Comparison of ENCODE assay signal across 8 cellular contexts in the genomic region with DNA sequence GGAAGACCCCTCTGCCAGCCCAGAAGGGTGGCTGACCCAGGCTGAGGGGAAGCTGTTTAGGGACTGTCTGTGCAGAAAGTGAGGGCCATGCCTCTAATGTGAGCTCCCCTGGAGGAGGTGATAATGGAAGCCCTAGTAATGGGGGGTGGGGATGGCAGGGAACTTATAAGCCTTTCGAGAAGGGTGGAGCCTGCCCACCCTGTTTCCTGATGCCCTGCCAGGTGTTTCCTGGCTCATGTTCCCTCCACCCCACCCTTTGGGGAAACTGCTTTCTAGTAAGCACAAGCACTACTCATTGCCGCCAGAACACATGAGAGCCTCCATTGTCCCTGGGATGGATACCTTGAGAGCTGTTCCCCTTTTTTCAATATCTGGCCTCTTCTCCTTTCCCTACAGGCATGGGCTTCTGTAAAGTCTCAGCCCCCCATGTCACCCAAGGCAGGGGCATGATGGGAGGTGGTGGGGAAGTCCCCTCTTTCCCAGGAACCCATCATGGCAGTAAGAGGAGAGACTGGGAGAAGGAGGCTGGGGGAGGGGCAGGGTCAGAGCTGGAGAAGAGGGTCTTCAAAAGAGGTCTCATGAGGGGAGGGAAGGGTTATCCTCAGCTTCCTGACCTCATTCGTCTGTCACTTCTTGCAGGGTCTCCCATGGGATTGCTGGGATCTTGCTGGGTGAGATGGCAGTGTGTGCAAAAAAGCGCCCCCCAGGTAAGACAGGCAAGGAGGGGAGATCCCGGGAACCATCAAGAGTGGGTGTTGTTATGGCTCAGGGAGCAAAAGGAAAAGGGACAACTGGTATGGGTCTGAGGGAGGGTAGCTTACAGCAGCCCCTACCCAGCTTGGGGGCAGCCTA. TPM values are rescaled to one million over a fixed set of nuclear protein-coding genes. Genes with fewer than 3 reads are reported as not detected.
DNase-seq lines count a peak whose midpoint lies in the region; ATAC-seq and TF ChIP-seq lines count a peak whose summit lies in the region.

No MANE protein-coding gene starts in this region.

- H3K4me1 Mint-ChIP-seq in natural killer cell = peaks cover 43 to 60% of the 10 kb centered on the region in 2 donors

- H3K27ac ChIP-seq in cingulate gyrus (ENCODE audit: low read depth, low read length) = peak overlapping the region; percentile 92

- DNase-seq in NCI-H526 (lab: John Stamatoyannopoulos, UW) = peak; percentile 38 to 62
- no peak for DNase-seq in NCI-H526 treated with DMSO at 0.1 percent for 48 hours (lab: John Stamatoyannopoulos, UW)
- DNase-seq in NCI-H345 (lab: John Stamatoyannopoulos, UW) = peak; percentile 80
- DNase-seq in natural killer cell = no peak
- DNase-seq in DMS79 treated with DMSO at 0.1 percent for 48 hours (lab: John Stamatoyannopoulos, UW) = no peak
- no peak for DNase-seq in SHP77 treated with DMSO at 0.1 percent for 48 hours (lab: John Stamatoyannopoulos, UW)
- no peak for DNase-seq in putamen (ENCODE audit: low spot score)

- H3K9me3 Mint-ChIP-seq in natural killer cell = no peaks in the 10 kb centered on the region

- peaks cover 7% of the 10 kb centered on the region for H3K36me3 Mint-ChIP-seq in natural killer cell

- no peaks in the 10 kb centered on the region for H3K27me3 Mint-ChIP-seq in natural killer cell (ENCODE audit: low read depth in 2 of 2)

- H3K4me3 Mint-ChIP-seq in natural killer cell = peak overlapping the region; percentile 80

- TF ChIP-seq CTCF in natural killer cell (IDR thresholded peaks at IDR 0.05) = no peak

- no peak for ATAC-seq in natural killer cell

- peak overlapping the region; percentile 38 to 91 for H3K27ac Mint-ChIP-seq in natural killer cell

- intact Hi-C loops in natural killer cell (cut with micrococcal nuclease) = no loop called here

RNA-seq across cellular contexts. Expression of a gene that starts 2.4 kb away (rescaled TPM):
- total RNA-seq in natural killer cell = 10 to 100 TPM; 47.8 to 67.5 (median 59.3) TPM

RNA-seq across cellular contexts. Expression of a gene that starts 6.8 kb away (rescaled TPM):
- under 1 TPM in 1 of 3 donors, not detected in 2; 0.82 TPM for total RNA-seq in natural killer cell

RNA-seq across cellular contexts. Expression of a gene that starts 55.3 kb away (rescaled TPM):
- 10 to 100 TPM; 36.5 to 52.8 (median 40.0) TPM for total RNA-seq in natural killer cell

Comparison
In these comparisons a context has a peak if more than half of its experiments do, and no peak if none do; other contexts are left out.
1. DNase-seq: peak in NCI-H526 (2 of 2) and NCI-H345 (single experiment); none in NCI-H526 treated with DMSO at 0.1 percent for 48 hours (single experiment), natural killer cell (single experiment), DMS79 treated with DMSO at 0.1 percent for 48 hours (single experiment), SHP77 treated with DMSO at 0.1 percent for 48 hours (single experiment) and putamen (single experiment).